Comparison of ENCODE assay signal across 8 cellular contexts in genomic region chr15:92082217-92082843, GRCh38.
DNase-seq lines count a peak whose midpoint lies in the region; ATAC-seq and TF ChIP-seq lines count a peak whose summit lies in the region.

No MANE protein-coding gene starts in this region.

- H3K4me3 ChIP-seq in cardiac fibroblast (replicated peaks in 1 of 2; ENCODE audit: low read depth in 2 of 2, low read length in 2 of 2): no peak overlapping the region

- peak; percentile 88 for TF ChIP-seq CTCF in cardiac fibroblast (IDR thresholded peaks at IDR 0.05; ENCODE audit: low read depth, low read length)

- ATAC-seq in GM21360 (IDR thresholded peaks at IDR 0.05; ENCODE audit: unreplicated experiment) (peak; percentile 65), HG02588 (IDR thresholded peaks at IDR 0.05; ENCODE audit: unreplicated experiment) (no peak)

- peak; percentile 18 for DNase-seq in CMK (ENCODE audit: low read depth)
- DNase-seq in NCI-H1417 treated with DMSO at 0.1 percent for 48 hours (lab: John Stamatoyannopoulos, UW): peak; percentile 40
- DNase-seq in T1000 (lab: John Stamatoyannopoulos, UW): peak; percentile 60
- DNase-seq in cardiac fibroblast (ENCODE audit: low read depth in 2 of 2): peak; percentile 79 to 83
- DNase-seq in kidney tubule cell (ENCODE audit: low spot score): peak; percentile 70
- DNase-seq in stimulated activated CD4-positive, alpha-beta T cell treated with anti-CD3 and anti-CD28 coated beads, Interleukin-4, amount 100 ng/mL, for 24 hours: peak; percentile 67

Comparison
In these comparisons a context has a peak if more than half of its experiments do, and no peak if none do; other contexts are left out.
1. DNase-seq: peak in every context shown above with its lines; median percentile 81 in cardiac fibroblast; 70 in kidney tubule cell; 67 in stimulated activated CD4-positive, alpha-beta T cell treated with anti-CD3 and anti-CD28 coated beads, Interleukin-4, amount 100 ng/mL, for 24 hours; 60 in T1000; 40 in NCI-H1417 treated with DMSO at 0.1 percent for 48 hours; 18 in CMK.